In genomic region chr6:42136508-42137191, GRCh38 we compare ENCODE assay signal across 8 cellular contexts. TPM values are rescaled to one million over a fixed set of nuclear protein-coding genes. Genes with fewer than 3 reads are reported as not detected.
DNase-seq lines count a peak whose midpoint lies in the region; ATAC-seq and TF ChIP-seq lines count a peak whose summit lies in the region.

No MANE protein-coding gene starts in this region.

- no peaks in the 10 kb centered on the region for H3K36me3 ChIP-seq in BJ (ENCODE audit: control insufficient read depth, insufficient read depth, low read length)

- TF ChIP-seq CTCF in BJ (IDR thresholded peaks at IDR 0.05; ENCODE audit: insufficient read depth, low read depth, low read length) = peak; percentile 49

- POLR2A ChIA-PET in BJ (lab: Charles Lee) = interaction anchor here (0.6 to 0.7 kb wide), 2 partner anchors 67 to 1229 kb away, joined by 3 to 6 read pairs; no protein-coding TSS in a partner anchor

- no peaks in the 10 kb centered on the region for H3K27me3 ChIP-seq in BJ (ENCODE audit: control insufficient read depth, insufficient read depth, low read length)

- H3K4me3 ChIP-seq in BJ (ENCODE audit: low read depth, low read length) = no peak overlapping the region

- no peak for ATAC-seq in HG03135 (IDR thresholded peaks at IDR 0.05; ENCODE audit: unreplicated experiment)

- peak overlapping the region; percentile 94 for H3K27ac ChIP-seq in epithelial cell of prostate

- CTCF ChIA-PET in BJ (lab: Yijun Ruan, JAX) = interaction anchor here (0.8 to 1.4 kb wide), 3 partner anchors 12 to 29 kb away, joined by 3 to 5 read pairs (median 5); no protein-coding TSS in a partner anchor

- DNase-seq in BJ (ENCODE audit: low read depth) = no peak
- peak; percentile 67 for DNase-seq in H4 (ENCODE audit: low spot score)
- peak; percentile 82 for DNase-seq in SK-N-DZ (ENCODE audit: low spot score)
- no peak for DNase-seq in epithelial cell of prostate (ENCODE audit: low read depth, low spot score)
- DNase-seq in renal cortical epithelial cell (ENCODE audit: low read depth) = peak; percentile 88
- DNase-seq in SHP77 treated with DMSO at 0.1 percent for 48 hours (lab: John Stamatoyannopoulos, UW) = no peak
- DNase-seq in NCI-H1694 treated with DMSO at 0.1 percent for 48 hours (lab: John Stamatoyannopoulos, UW) = no peak

RNA-seq across cellular contexts. Expression of gene C6orf132, which starts 5.8 kb away (rescaled TPM):
- 0.51 and 0.70 TPM in 2 replicates for polyA plus RNA-seq in BJ (2011; rRNA removed)
- polyA minus RNA-seq in BJ (2011; rRNA and poly(A)+ RNA removed) = 0.41 and 0.47 TPM in 2 replicates
- total RNA-seq in H4 (2014; rRNA removed; shearing (Covaris generic)) = not detected in 2 replicates
- polyA plus RNA-seq in SK-N-DZ (2014; cell fraction: cytosol; rRNA removed) = 0.71 and 1.4 TPM in 2 replicates
- polyA plus RNA-seq in SK-N-DZ (2014; cell fraction: nucleus; rRNA removed) = 0.06 and 0.12 TPM in 2 replicates
- total RNA-seq in renal cortical epithelial cell = 6.9 and 16.3 TPM in 2 replicates

RNA-seq across cellular contexts. Expression of gene GUCA1A, which starts 36.5 kb away (rescaled TPM):
- polyA plus RNA-seq in BJ (2011; rRNA removed) = 0.20 and 0.33 TPM in 2 replicates
- 0.14 TPM in 1 of 2 replicates, not detected in the other for polyA minus RNA-seq in BJ (2011; rRNA and poly(A)+ RNA removed)
- not detected in 2 replicates for total RNA-seq in H4 (2014; rRNA removed; shearing (Covaris generic))
- 1.2 and 1.6 TPM in 2 replicates for polyA plus RNA-seq in SK-N-DZ (2014; cell fraction: cytosol; rRNA removed)
- 0.47 and 2.2 TPM in 2 replicates for polyA plus RNA-seq in SK-N-DZ (2014; cell fraction: nucleus; rRNA removed)
- 0.05 TPM in 1 of 2 replicates, not detected in the other for total RNA-seq in renal cortical epithelial cell

RNA-seq across cellular contexts. Expression of gene GUCA1B, which starts 58.1 kb away (rescaled TPM):
- 0.40 and 0.58 TPM in 2 replicates for polyA plus RNA-seq in BJ (2011; rRNA removed)
- 0.21 TPM in 1 of 2 replicates, not detected in the other for polyA minus RNA-seq in BJ (2011; rRNA and poly(A)+ RNA removed)
- total RNA-seq in H4 (2014; rRNA removed; shearing (Covaris generic)) = not detected in 2 replicates
- 0.20 and 0.35 TPM in 2 replicates for polyA plus RNA-seq in SK-N-DZ (2014; cell fraction: cytosol; rRNA removed)
- polyA plus RNA-seq in SK-N-DZ (2014; cell fraction: nucleus; rRNA removed) = 0.26 and 0.75 TPM in 2 replicates
- total RNA-seq in renal cortical epithelial cell = 0.55 TPM in 1 of 2 replicates, not detected in the other

Comparison
In these comparisons a context has a peak if more than half of its experiments do, and no peak if none do; other contexts are left out.
1. DNase-seq: peak in H4 (single experiment), SK-N-DZ (single experiment) and renal cortical epithelial cell (single experiment); none in BJ (single experiment), epithelial cell of prostate (single experiment), SHP77 treated with DMSO at 0.1 percent for 48 hours (single experiment) and NCI-H1694 treated with DMSO at 0.1 percent for 48 hours (single experiment).